ENCODE assay signal across 19 cellular contexts in the genomic region with DNA sequence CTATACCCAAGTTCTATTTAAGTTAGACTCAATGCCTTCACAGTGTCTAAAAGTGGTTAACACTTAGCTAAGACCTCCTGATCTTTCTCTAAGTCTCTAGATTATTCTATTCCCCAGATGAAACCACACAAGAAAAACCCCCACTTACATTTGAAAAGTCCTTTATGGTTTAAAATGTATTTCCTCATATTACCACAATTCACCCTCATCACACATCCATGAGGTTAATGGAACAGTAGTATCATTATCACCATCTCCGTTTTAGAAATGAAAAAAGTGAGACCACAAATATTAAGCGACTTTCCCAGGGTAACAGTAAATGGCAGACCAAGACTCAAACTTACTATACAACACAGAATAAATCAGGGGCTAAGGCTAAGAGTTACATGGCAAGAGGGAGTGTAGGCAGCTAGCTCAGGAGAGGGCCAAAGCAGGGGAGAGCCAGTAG. TPM values are rescaled to one million over a fixed set of nuclear protein-coding genes. Genes with fewer than 3 reads are reported as not detected.
DNase-seq lines count a peak whose midpoint lies in the region; ATAC-seq and TF ChIP-seq lines count a peak whose summit lies in the region.
"Had no signal": no experiment of that assay in that cellular context is flagged by ENCODE, and none has a peak within 500 bp of the region (broad histone marks: within the 10 kb centered on the region; RNA-seq: fewer than 3 reads in every experiment).

No MANE protein-coding gene starts in this region.

- no peak overlapping the region for H3K9ac ChIP-seq in IMR-90 (ENCODE audit: low read depth, low read length)

- 0 out of 3 replicates have a peak overlapping the region, but pooled peaks have one; percentile 8 for H2BK15ac ChIP-seq in IMR-90 (ENCODE audit: low read depth, low read length)

- H3K4me3 Mint-ChIP-seq in CD8-positive, alpha-beta T cell: no peak overlapping the region
- no peak overlapping the region for H3K4me3 Mint-ChIP-seq in GM23338
- H3K4me3 Mint-ChIP-seq: mesothelial cell of epicardium, type B pancreatic cell had no signal

- peak; percentile 84 for ATAC-seq in CD8-positive, alpha-beta T cell
- no peak for ATAC-seq in IMR-90 (ENCODE audit: low read depth)
- no peak for ATAC-seq in GM23338

- H2BK120ac ChIP-seq in IMR-90 (ENCODE audit: low read depth, low read length): 0 out of 2 replicates have a peak overlapping the region, but pooled peaks have one; percentile 6

- H3K36me3 Mint-ChIP-seq in CD8-positive, alpha-beta T cell: peaks cover 79% of the 10 kb centered on the region
- H3K36me3 Mint-ChIP-seq in GM23338 (ENCODE audit: low read depth): peaks cover 30% of the 10 kb centered on the region

- POLR2A ChIA-PET in CD8-positive, alpha-beta T cell (lab: Charles Lee): interaction anchor here (0.5 kb wide), 1 partner anchor 280 kb away, joined by 4 read pairs; no protein-coding TSS in a partner anchor
- POLR2A ChIA-PET in IMR-90 (lab: Charles Lee; ENCODE audit: unreplicated experiment): no interaction called here
- POLR2A ChIA-PET in GM10248 (lab: Yijun Ruan, JAX): no interaction called here

- CTCF ChIA-PET in CD8-positive, alpha-beta T cell (lab: Charles Lee): no interaction called here
- CTCF ChIA-PET in IMR-90 (lab: Yijun Ruan, JAX) (interaction anchor here (1.0 kb wide), 1 partner anchor 24 kb away, joined by 3 read pairs; no protein-coding TSS in a partner anchor), GM10248 (lab: Yijun Ruan, JAX) (interaction anchor here (1.1 to 1.9 kb wide), 4 partner anchors 9 to 273 kb away, joined by 3 to 8 read pairs (median 6); no protein-coding TSS in a partner anchor)

- TF ChIP-seq CTCF in CD8-positive, alpha-beta T cell (IDR thresholded peaks at IDR 0.05): no peak
- TF ChIP-seq CTCF in GM13977 (IDR thresholded peaks at IDR 0.05; ENCODE audit: extremely low read depth, insufficient read depth, missing control alignments) (no peak), IMR-90 (conservative IDR thresholded peaks at IDR 0.05; ENCODE audit: low read depth, low read length) (no peak), esophagus muscularis mucosa (IDR thresholded peaks at IDR 0.05) (no peak), GM23338 (conservative IDR thresholded peaks at IDR 0.05; ENCODE audit: low read depth in 2 of 2) (no peak), GM10248 (IDR thresholded peaks at IDR 0.05; ENCODE audit: control extremely low read depth, extremely low read depth, low read depth, missing control alignments) (no peak)

- H2BK20ac ChIP-seq in IMR-90 (ENCODE audit: low read depth, low read length): peak overlapping the region; percentile 1; the same call in 1 of the 2 replicates

- no peaks in the 10 kb centered on the region for H3K9me2 ChIP-seq in GM23338 (ENCODE audit: insufficient read depth)

- in situ Hi-C loops in GM13977 (cut with MboI; ENCODE audit: low pct_unique_long_range_greater_than_20kb, low sequenced_read_pairs, unreplicated experiment) (no loop called here), IMR-90 (cut with MboI; ENCODE audit: low sequenced_read_pairs) (no loop called here)

- H3K79me1 ChIP-seq in IMR-90 (ENCODE audit: low read depth in 1 of 2, low read length in 2 of 2): peaks cover 18 to 43% of the 10 kb centered on the region in 2 experiments

- no peaks in the 10 kb centered on the region for H3K9me3 Mint-ChIP-seq in CD8-positive, alpha-beta T cell
- no peaks in the 10 kb centered on the region for H3K9me3 Mint-ChIP-seq in GM23338
- H3K9me3 Mint-ChIP-seq: mesothelial cell of epicardium, type B pancreatic cell had no signal

- H4K91ac ChIP-seq in IMR-90 (ENCODE audit: insufficient read depth, low read depth, low read length): no peak overlapping the region

- no peak for TF ChIP-seq EP300 in esophagus muscularis mucosa (IDR thresholded peaks at IDR 0.05)

- no peak overlapping the region for H3K27ac ChIP-seq in CD8-positive, alpha-beta T cell (ENCODE audit: low read depth, low read length)
- H3K27ac ChIP-seq in IMR-90 (ENCODE audit: insufficient read depth, low read length) (no peak overlapping the region), esophagus muscularis mucosa (replicated peaks in 1 of 4) (no peak overlapping the region), GM23338 (ENCODE audit: low read depth) (no peak overlapping the region)

- intact Hi-C loops in CD8-positive, alpha-beta T cell (cut with DNase I, micrococcal nuclease): loop anchor here in 1 of 2 experiments (2.0 kb wide), 1 partner anchor 28 kb away; the partner anchor contains the start of gene EPG5
- intact Hi-C loops in IMR-90 (cut with micrococcal nuclease) (no loop called here), esophagus muscularis mucosa (cut with DNase I) (no loop called here)

- no peaks in the 10 kb centered on the region for H3K27me3 Mint-ChIP-seq in CD8-positive, alpha-beta T cell (ENCODE audit: low read depth)
- H3K27me3 Mint-ChIP-seq in GM23338 (ENCODE audit: insufficient read depth, low read depth, poor library complexity): no peaks in the 10 kb centered on the region
- H3K27me3 Mint-ChIP-seq: type B pancreatic cell had no signal

- H3K4me2 ChIP-seq in IMR-90 (ENCODE audit: low read depth, low read length) (no peak overlapping the region), GM23338 (no peak overlapping the region)

- peak overlapping the region; percentile 48 for H2BK5ac ChIP-seq in IMR-90 (ENCODE audit: low read depth, low read length, poor library complexity, severe bottlenecking)

- H3K27ac Mint-ChIP-seq in CD8-positive, alpha-beta T cell: peak overlapping the region; percentile 1
- no peak overlapping the region for H3K27ac Mint-ChIP-seq in GM23338
- H3K27ac Mint-ChIP-seq: mesothelial cell of epicardium, type B pancreatic cell had no signal

- no peaks in the 10 kb centered on the region for H3K9me3 ChIP-seq in CD8-positive, alpha-beta T cell (ENCODE audit: low read length)
- H3K9me3 ChIP-seq in IMR-90 (ENCODE audit: control insufficient read depth, insufficient read depth, low read length) (no peaks in the 10 kb centered on the region), esophagus muscularis mucosa (no peaks in the 10 kb centered on the region)

- H3K4ac ChIP-seq in IMR-90 (ENCODE audit: low read depth, low read length): no peak overlapping the region

- peaks cover 21% of the 10 kb centered on the region for H3K4me1 Mint-ChIP-seq in CD8-positive, alpha-beta T cell (ENCODE audit: low read depth)
- no peaks in the 10 kb centered on the region for H3K4me1 Mint-ChIP-seq in GM23338
- H3K4me1 Mint-ChIP-seq: mesothelial cell of epicardium had no signal

- dilution Hi-C loops in IMR-90 (cut with HindIII; ENCODE audit: low sequenced_read_pairs, unreplicated experiment): no loop called here

- DNase-seq in CD8-positive, alpha-beta T cell: no peak
- DNase-seq in GM13977 (ENCODE audit: low spot score): peak; percentile 27
- DNase-seq in IMR-90: no peak
- peak; percentile 50 for DNase-seq in esophagus muscularis mucosa (ENCODE audit: extremely low spot score)
- no peak for DNase-seq in GM23338 (ENCODE audit: low spot score)
- DNase-seq in GM10248 (ENCODE audit: extremely low spot score): no peak
- DNase-seq in NCI-H69 (lab: John Stamatoyannopoulos, UW): no peak
- DNase-seq in AG08396 (ENCODE audit: low spot score): no peak
- DNase-seq: activated CD4-positive, CD25-positive, alpha-beta regulatory T cell treated with anti-CD3 and anti-CD28 coated beads, Interleukin-2, amount 50 U/mL, for 72 hours; anterior cingulate cortex; DMS 273 treated with DMSO at 0.1 percent for 48 hours; GF-D8; left cardiac atrium; NCI-H2029; NCI-H524; SIG-M5; stimulated activated naive CD4-positive, alpha-beta T cell treated with Interleukin-2 at 50 U/mL for 16 hours had no signal

- H3K27me3 ChIP-seq in CD8-positive, alpha-beta T cell (ENCODE audit: insufficient read depth, low read length): no peaks in the 10 kb centered on the region
- H3K27me3 ChIP-seq in IMR-90 (ENCODE audit: control insufficient read depth, insufficient read depth, low read length): no peaks in the 10 kb centered on the region
- H3K27me3 ChIP-seq in esophagus muscularis mucosa: no peaks in the 10 kb centered on the region
- no peaks in the 10 kb centered on the region for H3K27me3 ChIP-seq in GM23338 (ENCODE audit: insufficient read depth)

- TF ChIP-seq RAD21 in IMR-90 (IDR thresholded peaks at IDR 0.05; ENCODE audit: low read length): no peak

- 0 out of 2 replicates have a peak overlapping the region, but pooled peaks have one; percentile 13 for H2AK5ac ChIP-seq in IMR-90 (ENCODE audit: low read depth, low read length)

- peaks cover 20% of the 10 kb centered on the region for H3K9me1 ChIP-seq in IMR-90 (ENCODE audit: insufficient read depth, low read length)

- peaks cover 40% of the 10 kb centered on the region for H3K36me3 ChIP-seq in CD8-positive, alpha-beta T cell (ENCODE audit: insufficient read depth, low read length)
- H3K36me3 ChIP-seq in IMR-90 (ENCODE audit: control insufficient read depth, insufficient read depth, low read length) (peaks cover 44% of the 10 kb centered on the region), esophagus muscularis mucosa (peaks cover 35 to 99% (median 81%) of the 10 kb centered on the region in 4 donors), GM23338 (ENCODE audit: insufficient read depth) (peaks cover 13% of the 10 kb centered on the region)

- H3K18ac ChIP-seq in IMR-90 (ENCODE audit: low read depth, low read length): no peak overlapping the region

- H4K5ac ChIP-seq in IMR-90 (ENCODE audit: low read depth, low read length): peak overlapping the region; percentile 1; the same call in 1 of the 2 replicates

- no peak overlapping the region for H2AFZ ChIP-seq in IMR-90 (replicated peaks; ENCODE audit: low read length, poor library complexity)
- no peak overlapping the region for H2AFZ ChIP-seq in GM23338

- H3K4me1 ChIP-seq in CD8-positive, alpha-beta T cell (ENCODE audit: insufficient read depth, low read length): peaks cover 6% of the 10 kb centered on the region
- H3K4me1 ChIP-seq in IMR-90 (ENCODE audit: control insufficient read depth, insufficient read depth, low read length) (peaks cover 18% of the 10 kb centered on the region), esophagus muscularis mucosa (no peaks in the 10 kb centered on the region), GM23338 (ENCODE audit: insufficient read depth) (no peaks in the 10 kb centered on the region)

- no TSS peak for BruUV-seq in IMR-90 (replicated peaks; lab: Mats Ljungman, UMichigan)

- no peak overlapping the region for H3K56ac ChIP-seq in IMR-90 (ENCODE audit: extremely low read depth, insufficient read depth, low read length)

- H4K8ac ChIP-seq in IMR-90 (ENCODE audit: low read depth in 2 of 2, low read length in 2 of 2): no peak overlapping the region

- H3K79me2 ChIP-seq in GM23338 (replicated peaks; ENCODE audit: insufficient read depth): no peaks in the 10 kb centered on the region

- H4K20me1 ChIP-seq in IMR-90 (ENCODE audit: insufficient read depth, low read length): no peaks in the 10 kb centered on the region
- no peaks in the 10 kb centered on the region; the same call in 1 of the 2 replicates for H4K20me1 ChIP-seq in GM23338 (replicated peaks; ENCODE audit: insufficient read depth)

- no peak overlapping the region for H3K14ac ChIP-seq in IMR-90 (replicated peaks; ENCODE audit: low read depth, low read length)

- TF ChIP-seq POLR2A in IMR-90 (IDR thresholded peaks at IDR 0.05; ENCODE audit: low read depth, low read length) (no peak), esophagus muscularis mucosa (IDR thresholded peaks at IDR 0.05; ENCODE audit: low read depth) (no peak)

- WGBS in IMR-90 (ENCODE audit: extremely low coverage in 2 of 2, insufficient read length in 1 of 2), 2 experiments: no CpG with 5 or more reads among the region's 2 CpGs
- WGBS in esophagus muscularis mucosa: 58% methylated on average over 2 of the region's 2 CpGs

- H3F3A ChIP-seq in GM23338 (replicated peaks; ENCODE audit: low read depth): no peaks in the 10 kb centered on the region

- no peak overlapping the region for H2AK9ac ChIP-seq in IMR-90 (replicated peaks; ENCODE audit: low read depth, low read length, poor library complexity)

- no peak overlapping the region for H3K4me3 ChIP-seq in CD8-positive, alpha-beta T cell (ENCODE audit: low read depth, low read length)
- H3K4me3 ChIP-seq in IMR-90 (ENCODE audit: insufficient read depth, low read depth, low read length): no peak overlapping the region
- no peak overlapping the region for H3K4me3 ChIP-seq in esophagus muscularis mucosa
- no peak overlapping the region for H3K4me3 ChIP-seq in GM23338

- no peak overlapping the region for H3K23ac ChIP-seq in IMR-90 (ENCODE audit: low read depth, low read length)

RNA-seq across cellular contexts. Expression of gene EPG5, which starts 28.6 kb away (rescaled TPM):
- 10 to 100 TPM; 29.1 to 35.5 TPM for total RNA-seq in CD8-positive, alpha-beta T cell
- total RNA-seq in IMR-90 (2012; rRNA removed) (104 and 114 TPM in 2 replicates), esophagus muscularis mucosa (10 to 100 TPM; 20.4 to 34.3 (median 28.2) TPM)
- polyA plus RNA-seq in IMR-90 (2012; rRNA removed) (35.1 and 37.3 TPM in 2 replicates), GM23338 (2016; fragmentation: Nextera tagmentation; extraction: Ambion mirVana) (3.9 and 4.1 TPM in 2 replicates)
- polyA plus RNA-seq in IMR-90 (2012; cell fraction: cytosol; rRNA removed): 15.1 and 15.2 TPM in 2 replicates
- 48.7 and 107 TPM in 2 replicates for polyA plus RNA-seq in IMR-90 (2012; cell fraction: nucleus; rRNA removed; ENCODE audit: low replicate concordance)
- 17.5 and 29.2 TPM in 2 replicates for total RNA-seq in GM23338 (2014; rRNA removed; shearing (Covaris generic))

Comparison
In these comparisons a context has a peak if more than half of its experiments do, and no peak if none do; other contexts are left out.
1. DNase-seq: peak in GM13977 (single experiment) and esophagus muscularis mucosa (single experiment); none in CD8-positive, alpha-beta T cell (0 of 7), IMR-90 (single experiment), GM23338 (single experiment), GM10248 (single experiment), NCI-H69 (single experiment) and AG08396 (single experiment).